ENCODE assay signal across 1 cellular context in the genomic region with DNA sequence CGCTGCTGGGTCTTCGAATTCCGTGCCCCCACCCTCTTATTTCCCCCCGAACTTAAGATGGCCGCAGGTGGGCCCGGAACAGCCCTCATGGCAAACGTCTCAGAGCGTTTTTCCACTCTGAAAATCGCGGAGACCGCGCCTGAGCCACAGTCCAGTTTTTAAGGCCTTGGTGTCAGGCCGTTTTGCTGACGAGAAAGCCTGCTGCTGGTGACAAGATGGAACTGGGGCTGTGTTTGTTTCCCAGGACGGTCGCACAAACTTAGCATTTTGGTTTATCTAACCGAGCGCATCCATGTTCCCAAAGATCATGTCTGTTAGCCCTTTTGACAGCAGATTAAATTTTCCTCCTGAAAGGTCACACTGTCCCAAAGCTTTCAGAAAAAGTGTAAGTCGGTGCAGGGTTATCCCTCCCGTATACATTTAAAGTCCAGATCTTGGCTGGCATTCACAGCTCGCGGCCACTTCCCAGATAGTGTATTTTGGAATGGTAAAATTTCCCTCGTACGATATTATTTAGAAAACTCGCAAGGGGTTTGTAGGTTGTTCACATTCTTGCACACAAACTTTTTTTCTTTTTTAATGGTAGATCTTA.
TF ChIP-seq lines count a peak whose summit lies in the region.

No MANE protein-coding gene starts in this region.

TF ChIP-seq in HepG2, 621 proteins besides CTCF, POLR2A, EP300 and RAD21 (continued from another document and continues in another):
- TF ChIP-seq NFKB2 (CRISPR knock-in tag; IDR thresholded peaks at IDR 0.05; ENCODE audit: borderline replicate concordance) (0 out of 2 replicates have a peak, but pooled peaks have one; percentile 1), TMF1 (CRISPR knock-in tag; IDR thresholded peaks at IDR 0.05; ENCODE audit: low read depth) (peak; percentile 17; the same call in 1 of the 2 replicates), ATAD3A (CRISPR knock-in tag; IDR thresholded peaks at IDR 0.05) (no peak), ZFP36L1 (CRISPR knock-in tag; IDR thresholded peaks at IDR 0.05) (no peak), ZNF839 (CRISPR knock-in tag; IDR thresholded peaks at IDR 0.05; ENCODE audit: borderline replicate concordance) (no peak), MAFG (CRISPR knock-in tag; IDR thresholded peaks at IDR 0.05) (no peak), ARID2 (CRISPR knock-in tag; IDR thresholded peaks at IDR 0.05; ENCODE audit: borderline replicate concordance) (0 out of 2 replicates have a peak, but pooled peaks have one; percentile 54), TCF12 (IDR thresholded peaks at IDR 0.05) (no peak), TCF12 (CRISPR knock-in tag; IDR thresholded peaks at IDR 0.05) (no peak), ZNF230 (CRISPR knock-in tag; IDR thresholded peaks at IDR 0.05) (no peak), TBX2 (CRISPR knock-in tag; IDR thresholded peaks at IDR 0.05; ENCODE audit: borderline replicate concordance) (no peak), EZH2 (conservative IDR thresholded peaks at IDR 0.05; ENCODE audit: low read depth, low read length) (no peak), ZBTB8A (CRISPR knock-in tag; IDR thresholded peaks at IDR 0.05; ENCODE audit: borderline replicate concordance, low read depth) (no peak), ZNF629 (CRISPR knock-in tag; conservative IDR thresholded peaks at IDR 0.05) (no peak), ZNF263 (CRISPR knock-in tag; IDR thresholded peaks at IDR 0.05) (no peak), ADNP (CRISPR knock-in tag; IDR thresholded peaks at IDR 0.05) (no peak), SAP130 (CRISPR knock-in tag; IDR thresholded peaks at IDR 0.05; ENCODE audit: low read depth) (peak; percentile 34; the same call in 1 of the 2 replicates), ZFP82 (CRISPR knock-in tag; IDR thresholded peaks at IDR 0.05; ENCODE audit: borderline replicate concordance) (no peak; the same call in 1 of the 2 replicates), RFXANK (CRISPR knock-in tag; IDR thresholded peaks at IDR 0.05) (no peak), SMC3 (IDR thresholded peaks at IDR 0.05; ENCODE audit: low read length) (no peak), ZNF10 (CRISPR knock-in tag; IDR thresholded peaks at IDR 0.05; ENCODE audit: borderline replicate concordance, low read depth) (no peak), GFI1 (CRISPR knock-in tag; IDR thresholded peaks at IDR 0.05; ENCODE audit: borderline replicate concordance) (0 out of 2 replicates have a peak, but pooled peaks have one; percentile 14), ZNF652 (CRISPR knock-in tag; IDR thresholded peaks at IDR 0.05; ENCODE audit: borderline replicate concordance, low read depth) (no peak), MBNL3 (CRISPR knock-in tag; conservative IDR thresholded peaks at IDR 0.05) (no peak), HMGA1 (CRISPR knock-in tag; conservative IDR thresholded peaks at IDR 0.05) (no peak), KMT2A (CRISPR knock-in tag; IDR thresholded peaks at IDR 0.05) (peak; percentile 12), ZFP1 (CRISPR knock-in tag; IDR thresholded peaks at IDR 0.05) (no peak)
- TF ChIP-seq, protein P1, sequence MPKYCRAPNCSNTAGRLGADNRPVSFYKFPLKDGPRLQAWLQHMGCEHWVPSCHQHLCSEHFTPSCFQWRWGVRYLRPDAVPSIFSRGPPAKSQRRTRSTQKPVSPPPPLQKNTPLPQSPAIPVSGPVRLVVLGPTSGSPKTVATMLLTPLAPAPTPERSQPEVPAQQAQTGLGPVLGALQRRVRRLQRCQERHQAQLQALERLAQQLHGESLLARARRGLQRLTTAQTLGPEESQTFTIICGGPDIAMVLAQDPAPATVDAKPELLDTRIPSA (CRISPR knock-in tag; IDR thresholded peaks at IDR 0.05; ENCODE audit: borderline replicate concordance), result no peak
- TF ChIP-seq, protein P2, sequence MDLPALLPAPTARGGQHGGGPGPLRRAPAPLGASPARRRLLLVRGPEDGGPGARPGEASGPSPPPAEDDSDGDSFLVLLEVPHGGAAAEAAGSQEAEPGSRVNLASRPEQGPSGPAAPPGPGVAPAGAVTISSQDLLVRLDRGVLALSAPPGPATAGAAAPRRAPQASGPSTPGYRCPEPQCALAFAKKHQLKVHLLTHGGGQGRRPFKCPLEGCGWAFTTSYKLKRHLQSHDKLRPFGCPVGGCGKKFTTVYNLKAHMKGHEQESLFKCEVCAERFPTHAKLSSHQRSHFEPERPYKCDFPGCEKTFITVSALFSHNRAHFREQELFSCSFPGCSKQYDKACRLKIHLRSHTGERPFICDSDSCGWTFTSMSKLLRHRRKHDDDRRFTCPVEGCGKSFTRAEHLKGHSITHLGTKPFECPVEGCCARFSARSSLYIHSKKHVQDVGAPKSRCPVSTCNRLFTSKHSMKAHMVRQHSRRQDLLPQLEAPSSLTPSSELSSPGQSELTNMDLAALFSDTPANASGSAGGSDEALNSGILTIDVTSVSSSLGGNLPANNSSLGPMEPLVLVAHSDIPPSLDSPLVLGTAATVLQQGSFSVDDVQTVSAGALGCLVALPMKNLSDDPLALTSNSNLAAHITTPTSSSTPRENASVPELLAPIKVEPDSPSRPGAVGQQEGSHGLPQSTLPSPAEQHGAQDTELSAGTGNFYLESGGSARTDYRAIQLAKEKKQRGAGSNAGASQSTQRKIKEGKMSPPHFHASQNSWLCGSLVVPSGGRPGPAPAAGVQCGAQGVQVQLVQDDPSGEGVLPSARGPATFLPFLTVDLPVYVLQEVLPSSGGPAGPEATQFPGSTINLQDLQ (CRISPR knock-in tag; IDR thresholded peaks at IDR 0.05), result no peak
- TF ChIP-seq, protein P3, sequence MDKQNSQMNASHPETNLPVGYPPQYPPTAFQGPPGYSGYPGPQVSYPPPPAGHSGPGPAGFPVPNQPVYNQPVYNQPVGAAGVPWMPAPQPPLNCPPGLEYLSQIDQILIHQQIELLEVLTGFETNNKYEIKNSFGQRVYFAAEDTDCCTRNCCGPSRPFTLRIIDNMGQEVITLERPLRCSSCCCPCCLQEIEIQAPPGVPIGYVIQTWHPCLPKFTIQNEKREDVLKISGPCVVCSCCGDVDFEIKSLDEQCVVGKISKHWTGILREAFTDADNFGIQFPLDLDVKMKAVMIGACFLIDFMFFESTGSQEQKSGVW (CRISPR knock-in tag; IDR thresholded peaks at IDR 0.05; ENCODE audit: borderline replicate concordance), result 0 out of 2 replicates have a peak, but pooled peaks have one; percentile 13
- TF ChIP-seq, protein P4, sequence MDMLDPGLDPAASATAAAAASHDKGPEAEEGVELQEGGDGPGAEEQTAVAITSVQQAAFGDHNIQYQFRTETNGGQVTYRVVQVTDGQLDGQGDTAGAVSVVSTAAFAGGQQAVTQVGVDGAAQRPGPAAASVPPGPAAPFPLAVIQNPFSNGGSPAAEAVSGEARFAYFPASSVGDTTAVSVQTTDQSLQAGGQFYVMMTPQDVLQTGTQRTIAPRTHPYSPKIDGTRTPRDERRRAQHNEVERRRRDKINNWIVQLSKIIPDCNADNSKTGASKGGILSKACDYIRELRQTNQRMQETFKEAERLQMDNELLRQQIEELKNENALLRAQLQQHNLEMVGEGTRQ (IDR thresholded peaks at IDR 0.05; ENCODE audit: low read depth, low read length), result no peak
- TF ChIP-seq, protein P4 (CRISPR knock-in tag; IDR thresholded peaks at IDR 0.05; ENCODE audit: borderline replicate concordance), result peak; percentile 86; the same call in 1 of the 2 replicates
- TF ChIP-seq, protein P5, sequence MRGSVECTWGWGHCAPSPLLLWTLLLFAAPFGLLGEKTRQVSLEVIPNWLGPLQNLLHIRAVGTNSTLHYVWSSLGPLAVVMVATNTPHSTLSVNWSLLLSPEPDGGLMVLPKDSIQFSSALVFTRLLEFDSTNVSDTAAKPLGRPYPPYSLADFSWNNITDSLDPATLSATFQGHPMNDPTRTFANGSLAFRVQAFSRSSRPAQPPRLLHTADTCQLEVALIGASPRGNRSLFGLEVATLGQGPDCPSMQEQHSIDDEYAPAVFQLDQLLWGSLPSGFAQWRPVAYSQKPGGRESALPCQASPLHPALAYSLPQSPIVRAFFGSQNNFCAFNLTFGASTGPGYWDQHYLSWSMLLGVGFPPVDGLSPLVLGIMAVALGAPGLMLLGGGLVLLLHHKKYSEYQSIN (CRISPR knock-in tag; IDR thresholded peaks at IDR 0.05; ENCODE audit: borderline replicate concordance), result no peak
- TF ChIP-seq, protein P6, sequence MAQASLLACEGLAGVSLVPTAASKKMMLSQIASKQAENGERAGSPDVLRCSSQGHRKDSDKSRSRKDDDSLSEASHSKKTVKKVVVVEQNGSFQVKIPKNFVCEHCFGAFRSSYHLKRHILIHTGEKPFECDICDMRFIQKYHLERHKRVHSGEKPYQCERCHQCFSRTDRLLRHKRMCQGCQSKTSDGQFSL (CRISPR knock-in tag; IDR thresholded peaks at IDR 0.05), result no peak
- TF ChIP-seq, protein P7, sequence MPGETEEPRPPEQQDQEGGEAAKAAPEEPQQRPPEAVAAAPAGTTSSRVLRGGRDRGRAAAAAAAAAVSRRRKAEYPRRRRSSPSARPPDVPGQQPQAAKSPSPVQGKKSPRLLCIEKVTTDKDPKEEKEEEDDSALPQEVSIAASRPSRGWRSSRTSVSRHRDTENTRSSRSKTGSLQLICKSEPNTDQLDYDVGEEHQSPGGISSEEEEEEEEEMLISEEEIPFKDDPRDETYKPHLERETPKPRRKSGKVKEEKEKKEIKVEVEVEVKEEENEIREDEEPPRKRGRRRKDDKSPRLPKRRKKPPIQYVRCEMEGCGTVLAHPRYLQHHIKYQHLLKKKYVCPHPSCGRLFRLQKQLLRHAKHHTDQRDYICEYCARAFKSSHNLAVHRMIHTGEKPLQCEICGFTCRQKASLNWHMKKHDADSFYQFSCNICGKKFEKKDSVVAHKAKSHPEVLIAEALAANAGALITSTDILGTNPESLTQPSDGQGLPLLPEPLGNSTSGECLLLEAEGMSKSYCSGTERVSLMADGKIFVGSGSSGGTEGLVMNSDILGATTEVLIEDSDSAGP (CRISPR knock-in tag; IDR thresholded peaks at IDR 0.05; ENCODE audit: borderline replicate concordance), result 0 out of 2 replicates have a peak, but pooled peaks have one; percentile 8
- TF ChIP-seq, protein P8, sequence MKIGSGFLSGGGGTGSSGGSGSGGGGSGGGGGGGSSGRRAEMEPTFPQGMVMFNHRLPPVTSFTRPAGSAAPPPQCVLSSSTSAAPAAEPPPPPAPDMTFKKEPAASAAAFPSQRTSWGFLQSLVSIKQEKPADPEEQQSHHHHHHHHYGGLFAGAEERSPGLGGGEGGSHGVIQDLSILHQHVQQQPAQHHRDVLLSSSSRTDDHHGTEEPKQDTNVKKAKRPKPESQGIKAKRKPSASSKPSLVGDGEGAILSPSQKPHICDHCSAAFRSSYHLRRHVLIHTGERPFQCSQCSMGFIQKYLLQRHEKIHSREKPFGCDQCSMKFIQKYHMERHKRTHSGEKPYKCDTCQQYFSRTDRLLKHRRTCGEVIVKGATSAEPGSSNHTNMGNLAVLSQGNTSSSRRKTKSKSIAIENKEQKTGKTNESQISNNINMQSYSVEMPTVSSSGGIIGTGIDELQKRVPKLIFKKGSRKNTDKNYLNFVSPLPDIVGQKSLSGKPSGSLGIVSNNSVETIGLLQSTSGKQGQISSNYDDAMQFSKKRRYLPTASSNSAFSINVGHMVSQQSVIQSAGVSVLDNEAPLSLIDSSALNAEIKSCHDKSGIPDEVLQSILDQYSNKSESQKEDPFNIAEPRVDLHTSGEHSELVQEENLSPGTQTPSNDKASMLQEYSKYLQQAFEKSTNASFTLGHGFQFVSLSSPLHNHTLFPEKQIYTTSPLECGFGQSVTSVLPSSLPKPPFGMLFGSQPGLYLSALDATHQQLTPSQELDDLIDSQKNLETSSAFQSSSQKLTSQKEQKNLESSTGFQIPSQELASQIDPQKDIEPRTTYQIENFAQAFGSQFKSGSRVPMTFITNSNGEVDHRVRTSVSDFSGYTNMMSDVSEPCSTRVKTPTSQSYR (CRISPR knock-in tag; IDR thresholded peaks at IDR 0.05; ENCODE audit: borderline replicate concordance), result no peak
- TF ChIP-seq, protein P9, sequence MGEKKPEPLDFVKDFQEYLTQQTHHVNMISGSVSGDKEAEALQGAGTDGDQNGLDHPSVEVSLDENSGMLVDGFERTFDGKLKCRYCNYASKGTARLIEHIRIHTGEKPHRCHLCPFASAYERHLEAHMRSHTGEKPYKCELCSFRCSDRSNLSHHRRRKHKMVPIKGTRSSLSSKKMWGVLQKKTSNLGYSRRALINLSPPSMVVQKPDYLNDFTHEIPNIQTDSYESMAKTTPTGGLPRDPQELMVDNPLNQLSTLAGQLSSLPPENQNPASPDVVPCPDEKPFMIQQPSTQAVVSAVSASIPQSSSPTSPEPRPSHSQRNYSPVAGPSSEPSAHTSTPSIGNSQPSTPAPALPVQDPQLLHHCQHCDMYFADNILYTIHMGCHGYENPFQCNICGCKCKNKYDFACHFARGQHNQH (CRISPR knock-in tag; IDR thresholded peaks at IDR 0.05), result no peak
- TF ChIP-seq, protein P10, sequence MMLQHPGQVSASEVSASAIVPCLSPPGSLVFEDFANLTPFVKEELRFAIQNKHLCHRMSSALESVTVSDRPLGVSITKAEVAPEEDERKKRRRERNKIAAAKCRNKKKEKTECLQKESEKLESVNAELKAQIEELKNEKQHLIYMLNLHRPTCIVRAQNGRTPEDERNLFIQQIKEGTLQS (CRISPR knock-in tag; IDR thresholded peaks at IDR 0.05), result no peak
- TF ChIP-seq, protein P11, sequence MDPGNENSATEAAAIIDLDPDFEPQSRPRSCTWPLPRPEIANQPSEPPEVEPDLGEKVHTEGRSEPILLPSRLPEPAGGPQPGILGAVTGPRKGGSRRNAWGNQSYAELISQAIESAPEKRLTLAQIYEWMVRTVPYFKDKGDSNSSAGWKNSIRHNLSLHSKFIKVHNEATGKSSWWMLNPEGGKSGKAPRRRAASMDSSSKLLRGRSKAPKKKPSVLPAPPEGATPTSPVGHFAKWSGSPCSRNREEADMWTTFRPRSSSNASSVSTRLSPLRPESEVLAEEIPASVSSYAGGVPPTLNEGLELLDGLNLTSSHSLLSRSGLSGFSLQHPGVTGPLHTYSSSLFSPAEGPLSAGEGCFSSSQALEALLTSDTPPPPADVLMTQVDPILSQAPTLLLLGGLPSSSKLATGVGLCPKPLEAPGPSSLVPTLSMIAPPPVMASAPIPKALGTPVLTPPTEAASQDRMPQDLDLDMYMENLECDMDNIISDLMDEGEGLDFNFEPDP (CRISPR knock-in tag; conservative IDR thresholded peaks at IDR 0.05), result no peak
- TF ChIP-seq, protein P12, sequence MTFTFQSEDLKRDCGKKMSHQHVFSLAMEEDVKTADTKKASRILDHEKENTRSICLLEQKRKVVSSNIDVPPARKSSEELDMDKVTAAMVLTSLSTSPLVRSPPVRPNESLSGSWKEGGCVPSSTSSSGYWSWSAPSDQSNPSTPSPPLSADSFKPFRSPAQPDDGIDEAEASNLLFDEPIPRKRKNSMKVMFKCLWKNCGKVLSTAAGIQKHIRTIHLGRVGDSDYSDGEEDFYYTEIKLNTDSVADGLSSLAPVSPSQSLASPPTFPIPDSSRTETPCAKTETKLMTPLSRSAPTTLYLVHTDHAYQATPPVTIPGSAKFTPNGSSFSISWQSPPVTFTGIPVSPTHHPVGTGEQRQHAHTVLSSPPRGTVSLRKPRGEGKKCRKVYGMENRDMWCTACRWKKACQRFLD (CRISPR knock-in tag; IDR thresholded peaks at IDR 0.05; ENCODE audit: borderline replicate concordance), result no peak
